In genomic region chr4:7194251-7195137, GRCh38 we compare ENCODE assay signal across 9 cellular contexts. TPM values are rescaled to one million over a fixed set of nuclear protein-coding genes. Genes with fewer than 3 reads are reported as not detected.
DNase-seq lines count a peak whose midpoint lies in the region; ATAC-seq, FAIRE-seq and TF ChIP-seq lines count a peak whose summit lies in the region.
"Had no signal": no experiment of that assay in that cellular context is flagged by ENCODE, and none has a peak within 500 bp of the region (broad histone marks: within the 10 kb centered on the region; RNA-seq: fewer than 3 reads in every experiment).

No MANE protein-coding gene starts in this region.

- no peak overlapping the region for H3K4me3 Mint-ChIP-seq in activated naive CD8-positive, alpha-beta T cell treated with anti-CD3 and anti-CD28 coated beads for 36 hours

- H3K9me3 Mint-ChIP-seq in activated naive CD8-positive, alpha-beta T cell treated with anti-CD3 and anti-CD28 coated beads for 36 hours, result no peaks in the 10 kb centered on the region
- H3K9me3 Mint-ChIP-seq: effector memory CD8-positive, alpha-beta T cell had no signal

- peaks cover 9% of the 10 kb centered on the region; the same call in 1 of the 2 replicates for H4K20me1 ChIP-seq in BLaER1

- H3K9ac ChIP-seq in BLaER1, result no peak overlapping the region

- H3K4me1 ChIP-seq in BLaER1 (peaks cover 84% of the 10 kb centered on the region), tibial artery (peaks cover 0 to 20% (median 17%) of the 10 kb centered on the region in 4 donors)

- no peak overlapping the region for H3K27ac Mint-ChIP-seq in activated naive CD8-positive, alpha-beta T cell treated with anti-CD3 and anti-CD28 coated beads for 36 hours
- H3K27ac Mint-ChIP-seq: effector memory CD8-positive, alpha-beta T cell had no signal

- TF ChIP-seq EP300 in Ishikawa (IDR thresholded peaks at IDR 0.05; ENCODE audit: borderline replicate concordance), result no peak

- no peaks in the 10 kb centered on the region for H3K36me3 ChIP-seq in BLaER1
- H3K36me3 ChIP-seq in tibial artery, result no peaks in the 10 kb centered on the region

- DNase-seq in activated naive CD8-positive, alpha-beta T cell treated with anti-CD3 and anti-CD28 coated beads for 36 hours, result peak; percentile 29
- peak; percentile 55 for DNase-seq in kidney tubule cell (ENCODE audit: low spot score)
- peak; percentile 20 to 60 for DNase-seq in tibial artery
- no peak for DNase-seq in H54 (ENCODE audit: insufficient read length, low spot score)
- DNase-seq in NCI-H2227 (lab: John Stamatoyannopoulos, UW; ENCODE audit: unreplicated experiment), result no peak

- intact Hi-C loops in tibial artery (cut with DNase I; ENCODE audit: low total_unique reads), result loop anchor here (5.0 kb wide), 2 partner anchors 103 to 523 kb away; no protein-coding TSS in a partner anchor

- H3K27ac ChIP-seq in BLaER1 (no peak overlapping the region), tibial artery (no peak overlapping the region)

- H3K27me3 ChIP-seq in BLaER1, result peaks cover 13% of the 10 kb centered on the region
- peaks cover 0 to 70% of the 10 kb centered on the region in 2 donors for H3K27me3 ChIP-seq in tibial artery

- no peak for ATAC-seq in HG03097 (IDR thresholded peaks at IDR 0.05; ENCODE audit: low FRiP score, unreplicated experiment)
- ATAC-seq: effector memory CD8-positive, alpha-beta T cell had no signal

- TF ChIP-seq RAD21 in Ishikawa (IDR thresholded peaks at IDR 0.05; ENCODE audit: low read depth), result peak; percentile 55; the same call in 1 of the 2 replicates

- peaks cover 51% of the 10 kb centered on the region for H3K27me3 Mint-ChIP-seq in activated naive CD8-positive, alpha-beta T cell treated with anti-CD3 and anti-CD28 coated beads for 36 hours

- peak overlapping the region; percentile 99 for H3K4me2 ChIP-seq in BLaER1

- TF ChIP-seq POLR2A in H54 (IDR thresholded peaks at IDR 0.05; ENCODE audit: low read depth, low read length), result no peak

- H3K9me3 ChIP-seq in BLaER1, result no peaks in the 10 kb centered on the region
- no peaks in the 10 kb centered on the region for H3K9me3 ChIP-seq in tibial artery

- no peaks in the 10 kb centered on the region for H3K4me1 Mint-ChIP-seq in activated naive CD8-positive, alpha-beta T cell treated with anti-CD3 and anti-CD28 coated beads for 36 hours

- no peak for FAIRE-seq in H54 (lab: Jason Lieb, UNC)

- H3K4me3 ChIP-seq in BLaER1, result no peak overlapping the region; the same call in 1 of the 2 replicates
- H3K4me3 ChIP-seq in tibial artery, result no peak overlapping the region

- no peak for TF ChIP-seq CTCF in tibial artery (IDR thresholded peaks at IDR 0.05)

- H3K36me3 Mint-ChIP-seq in activated naive CD8-positive, alpha-beta T cell treated with anti-CD3 and anti-CD28 coated beads for 36 hours, result no peaks in the 10 kb centered on the region

TF ChIP-seq in Ishikawa, 13 proteins besides CTCF, POLR2A, EP300 and RAD21:
- no peak for TF ChIP-seq NFIC (IDR thresholded peaks at IDR 0.05)
- no peak for TF ChIP-seq TEAD4 (IDR thresholded peaks at IDR 0.05)
- TF ChIP-seq FOXM1 (IDR thresholded peaks at IDR 0.05; ENCODE audit: borderline replicate concordance, low read depth), result no peak
- no peak for TF ChIP-seq ZBTB7A (IDR thresholded peaks at IDR 0.05; ENCODE audit: low read depth)
- no peak for TF ChIP-seq MAX (IDR thresholded peaks at IDR 0.05)
- TF ChIP-seq, protein P1, sequence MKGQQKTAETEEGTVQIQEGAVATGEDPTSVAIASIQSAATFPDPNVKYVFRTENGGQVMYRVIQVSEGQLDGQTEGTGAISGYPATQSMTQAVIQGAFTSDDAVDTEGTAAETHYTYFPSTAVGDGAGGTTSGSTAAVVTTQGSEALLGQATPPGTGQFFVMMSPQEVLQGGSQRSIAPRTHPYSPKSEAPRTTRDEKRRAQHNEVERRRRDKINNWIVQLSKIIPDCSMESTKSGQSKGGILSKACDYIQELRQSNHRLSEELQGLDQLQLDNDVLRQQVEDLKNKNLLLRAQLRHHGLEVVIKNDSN (IDR thresholded peaks at IDR 0.05), result no peak
- TF ChIP-seq REST (IDR thresholded peaks at IDR 0.05; ENCODE audit: low read depth), result no peak; the same call in 1 of the 2 replicates
- TF ChIP-seq CEBPB (IDR thresholded peaks at IDR 0.05), result no peak
- TF ChIP-seq TCF12 (IDR thresholded peaks at IDR 0.05; ENCODE audit: low read depth), result no peak
- TF ChIP-seq EGR1 (IDR thresholded peaks at IDR 0.05), result no peak
- TF ChIP-seq CREB1 (IDR thresholded peaks at IDR 0.05; ENCODE audit: low read depth), result no peak
- no peak for TF ChIP-seq TAF1 (IDR thresholded peaks at IDR 0.05; ENCODE audit: low read depth)
- TF ChIP-seq YY1 (IDR thresholded peaks at IDR 0.05; ENCODE audit: low read depth), result no peak
TF ChIP-seq in Ishikawa: peak in this region for 0.

RNA-seq across cellular contexts. Expression of gene SORCS2, which starts 2.2 kb away (rescaled TPM):
- total RNA-seq in activated naive CD8-positive, alpha-beta T cell treated with anti-CD3 and anti-CD28 coated beads for 36 hours, result not detected

Comparison
In these comparisons a context has a peak if more than half of its experiments do, and no peak if none do; other contexts are left out.
1. DNase-seq: peak in activated naive CD8-positive, alpha-beta T cell treated with anti-CD3 and anti-CD28 coated beads for 36 hours (single experiment), kidney tubule cell (single experiment) and tibial artery (2 of 2); none in H54 (single experiment) and NCI-H2227 (single experiment).